In the genomic region with DNA sequence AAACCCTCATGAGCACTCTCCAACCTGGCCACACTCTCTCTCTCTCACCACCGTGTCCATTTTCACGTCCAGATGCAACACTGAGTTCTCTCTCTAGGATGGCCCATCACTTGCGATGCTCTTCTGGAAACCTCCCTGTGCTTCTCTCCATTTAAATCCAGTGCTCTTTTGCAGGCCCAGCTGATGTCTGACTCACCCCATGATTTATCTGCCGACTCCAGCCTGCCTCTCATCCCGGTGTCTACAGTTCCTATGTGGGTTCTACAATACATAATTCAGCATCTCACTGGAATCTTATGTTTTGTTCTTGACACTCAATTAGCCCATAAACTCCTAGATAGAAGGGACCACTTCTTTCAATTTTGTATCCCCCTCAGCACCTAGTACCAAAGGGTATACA, we compare ENCODE assay signal across 1 cellular context.
TF ChIP-seq lines count a peak whose summit lies in the region.

No MANE protein-coding gene starts in this region.

TF ChIP-seq in K562, 482 proteins besides CTCF, POLR2A, EP300 and RAD21 (continues in another document):
- TF ChIP-seq, protein P1, sequence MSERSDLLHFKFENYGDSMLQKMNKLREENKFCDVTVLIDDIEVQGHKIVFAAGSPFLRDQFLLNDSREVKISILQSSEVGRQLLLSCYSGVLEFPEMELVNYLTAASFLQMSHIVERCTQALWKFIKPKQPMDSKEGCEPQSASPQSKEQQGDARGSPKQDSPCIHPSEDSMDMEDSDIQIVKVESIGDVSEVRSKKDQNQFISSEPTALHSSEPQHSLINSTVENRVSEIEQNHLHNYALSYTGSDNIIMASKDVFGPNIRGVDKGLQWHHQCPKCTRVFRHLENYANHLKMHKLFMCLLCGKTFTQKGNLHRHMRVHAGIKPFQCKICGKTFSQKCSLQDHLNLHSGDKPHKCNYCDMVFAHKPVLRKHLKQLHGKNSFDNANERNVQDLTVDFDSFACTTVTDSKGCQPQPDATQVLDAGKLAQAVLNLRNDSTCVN (CRISPR knock-in tag; IDR thresholded peaks at IDR 0.05), result no peak
- TF ChIP-seq ZNF124 (CRISPR knock-in tag; IDR thresholded peaks at IDR 0.05) (no peak), ZNF232 (CRISPR knock-in tag; IDR thresholded peaks at IDR 0.05) (no peak), PCBP1 (IDR thresholded peaks at IDR 0.05; ENCODE audit: low read depth, low read length, poor library complexity, severe bottlenecking) (no peak), FOSL1 (tag; conservative IDR thresholded peaks at IDR 0.05) (peak; percentile 78), MEIS2 (IDR thresholded peaks at IDR 0.05; ENCODE audit: partially characterized antibody) (peak; percentile 86), SREBF1 (IDR thresholded peaks at IDR 0.05; ENCODE audit: borderline replicate concordance, low read depth, low read length) (no peak), CHD2 (IDR thresholded peaks at IDR 0.05; ENCODE audit: low read depth, low read length) (no peak), RBM39 (optimal IDR thresholded peaks at IDR 0.05; ENCODE audit: low read depth, low read length) (no peak), CBFA2T2 (conservative IDR thresholded peaks at IDR 0.05) (peak; percentile 31; the same call in 1 of the 2 replicates), DACH1 (IDR thresholded peaks at IDR 0.05; ENCODE audit: partially characterized antibody) (peak; percentile 75), MEF2A (IDR thresholded peaks at IDR 0.05; ENCODE audit: control insufficient read depth, low read depth, low read length) (no peak), ZNF830 (CRISPR knock-in tag; IDR thresholded peaks at IDR 0.05) (no peak), TEAD4 (IDR thresholded peaks at IDR 0.05; ENCODE audit: low read length) (0 out of 2 replicates have a peak, but pooled peaks have one; percentile 23), TEAD4 (CRISPR knock-in tag; IDR thresholded peaks at IDR 0.05; ENCODE audit: borderline replicate concordance) (no peak), SMARCA4 (IDR thresholded peaks at IDR 0.05) (peak; percentile 55; the same call in 1 of the 2 replicates), ZNF134 (CRISPR knock-in tag; conservative IDR thresholded peaks at IDR 0.05) (no peak), CREM (IDR thresholded peaks at IDR 0.05; ENCODE audit: low read depth) (no peak), ZSCAN29 (IDR thresholded peaks at IDR 0.05) (no peak), ARID1B (IDR thresholded peaks at IDR 0.05) (peak; percentile 62), ZNF717 (CRISPR knock-in tag; IDR thresholded peaks at IDR 0.05) (no peak), CBFA2T3 (IDR thresholded peaks at IDR 0.05) (peak; percentile 63), TCF7 (IDR thresholded peaks at IDR 0.05; ENCODE audit: borderline replicate concordance) (no peak), HDAC2 (IDR thresholded peaks at IDR 0.05) (0 out of 2 replicates have a peak, but pooled peaks have one; percentile 17), SP2 (IDR thresholded peaks at IDR 0.05; ENCODE audit: extremely low read depth, low read depth, low read length, poor library complexity, severe bottlenecking) (no peak), JUND (IDR thresholded peaks at IDR 0.05; ENCODE audit: borderline replicate concordance, low read depth, low read length) (peak; percentile 85), JUND (tag; IDR thresholded peaks at IDR 0.05; ENCODE audit: borderline replicate concordance, low read depth, low read length) (peak; percentile 89; the same call in 2 of the 3 replicates), KDM4B (IDR thresholded peaks at IDR 0.05; ENCODE audit: borderline replicate concordance in 2 of 2, low read depth in 1 of 2) (no peak), SAFB2 (IDR thresholded peaks at IDR 0.05; ENCODE audit: borderline replicate concordance, low read depth, low read length, severe bottlenecking) (no peak), NCOR1 (IDR thresholded peaks at IDR 0.05) (no peak), ZC3H11A (IDR thresholded peaks at IDR 0.05; ENCODE audit: low read depth, low read length) (no peak), TARDBP (IDR thresholded peaks at IDR 0.05) (no peak)
- TF ChIP-seq, protein P2, sequence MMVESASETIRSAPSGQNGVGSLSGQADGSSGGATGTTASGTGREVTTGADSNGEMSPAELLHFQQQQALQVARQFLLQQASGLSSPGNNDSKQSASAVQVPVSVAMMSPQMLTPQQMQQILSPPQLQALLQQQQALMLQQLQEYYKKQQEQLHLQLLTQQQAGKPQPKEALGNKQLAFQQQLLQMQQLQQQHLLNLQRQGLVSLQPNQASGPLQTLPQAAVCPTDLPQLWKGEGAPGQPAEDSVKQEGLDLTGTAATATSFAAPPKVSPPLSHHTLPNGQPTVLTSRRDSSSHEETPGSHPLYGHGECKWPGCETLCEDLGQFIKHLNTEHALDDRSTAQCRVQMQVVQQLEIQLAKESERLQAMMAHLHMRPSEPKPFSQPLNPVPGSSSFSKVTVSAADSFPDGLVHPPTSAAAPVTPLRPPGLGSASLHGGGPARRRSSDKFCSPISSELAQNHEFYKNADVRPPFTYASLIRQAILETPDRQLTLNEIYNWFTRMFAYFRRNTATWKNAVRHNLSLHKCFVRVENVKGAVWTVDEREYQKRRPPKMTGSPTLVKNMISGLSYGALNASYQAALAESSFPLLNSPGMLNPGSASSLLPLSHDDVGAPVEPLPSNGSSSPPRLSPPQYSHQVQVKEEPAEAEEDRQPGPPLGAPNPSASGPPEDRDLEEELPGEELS (CRISPR knock-in tag; IDR thresholded peaks at IDR 0.05; ENCODE audit: borderline replicate concordance), result no peak
- TF ChIP-seq, protein P3, sequence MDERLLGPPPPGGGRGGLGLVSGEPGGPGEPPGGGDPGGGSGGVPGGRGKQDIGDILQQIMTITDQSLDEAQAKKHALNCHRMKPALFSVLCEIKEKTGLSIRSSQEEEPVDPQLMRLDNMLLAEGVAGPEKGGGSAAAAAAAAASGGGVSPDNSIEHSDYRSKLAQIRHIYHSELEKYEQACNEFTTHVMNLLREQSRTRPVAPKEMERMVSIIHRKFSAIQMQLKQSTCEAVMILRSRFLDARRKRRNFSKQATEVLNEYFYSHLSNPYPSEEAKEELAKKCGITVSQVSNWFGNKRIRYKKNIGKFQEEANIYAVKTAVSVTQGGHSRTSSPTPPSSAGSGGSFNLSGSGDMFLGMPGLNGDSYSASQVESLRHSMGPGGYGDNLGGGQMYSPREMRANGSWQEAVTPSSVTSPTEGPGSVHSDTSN (CRISPR knock-in tag; IDR thresholded peaks at IDR 0.05; ENCODE audit: low read depth), result no peak
- TF ChIP-seq, protein P3 (tag; conservative IDR thresholded peaks at IDR 0.05; ENCODE audit: low read depth), result 0 out of 2 replicates have a peak, but pooled peaks have one; percentile 9
- TF ChIP-seq, protein P4, sequence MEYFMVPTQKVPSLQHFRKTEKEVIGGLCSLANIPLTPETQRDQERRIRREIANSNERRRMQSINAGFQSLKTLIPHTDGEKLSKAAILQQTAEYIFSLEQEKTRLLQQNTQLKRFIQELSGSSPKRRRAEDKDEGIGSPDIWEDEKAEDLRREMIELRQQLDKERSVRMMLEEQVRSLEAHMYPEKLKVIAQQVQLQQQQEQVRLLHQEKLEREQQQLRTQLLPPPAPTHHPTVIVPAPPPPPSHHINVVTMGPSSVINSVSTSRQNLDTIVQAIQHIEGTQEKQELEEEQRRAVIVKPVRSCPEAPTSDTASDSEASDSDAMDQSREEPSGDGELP (CRISPR knock-in tag; IDR thresholded peaks at IDR 0.05; ENCODE audit: borderline replicate concordance), result peak; percentile 60
- TF ChIP-seq, protein P5, sequence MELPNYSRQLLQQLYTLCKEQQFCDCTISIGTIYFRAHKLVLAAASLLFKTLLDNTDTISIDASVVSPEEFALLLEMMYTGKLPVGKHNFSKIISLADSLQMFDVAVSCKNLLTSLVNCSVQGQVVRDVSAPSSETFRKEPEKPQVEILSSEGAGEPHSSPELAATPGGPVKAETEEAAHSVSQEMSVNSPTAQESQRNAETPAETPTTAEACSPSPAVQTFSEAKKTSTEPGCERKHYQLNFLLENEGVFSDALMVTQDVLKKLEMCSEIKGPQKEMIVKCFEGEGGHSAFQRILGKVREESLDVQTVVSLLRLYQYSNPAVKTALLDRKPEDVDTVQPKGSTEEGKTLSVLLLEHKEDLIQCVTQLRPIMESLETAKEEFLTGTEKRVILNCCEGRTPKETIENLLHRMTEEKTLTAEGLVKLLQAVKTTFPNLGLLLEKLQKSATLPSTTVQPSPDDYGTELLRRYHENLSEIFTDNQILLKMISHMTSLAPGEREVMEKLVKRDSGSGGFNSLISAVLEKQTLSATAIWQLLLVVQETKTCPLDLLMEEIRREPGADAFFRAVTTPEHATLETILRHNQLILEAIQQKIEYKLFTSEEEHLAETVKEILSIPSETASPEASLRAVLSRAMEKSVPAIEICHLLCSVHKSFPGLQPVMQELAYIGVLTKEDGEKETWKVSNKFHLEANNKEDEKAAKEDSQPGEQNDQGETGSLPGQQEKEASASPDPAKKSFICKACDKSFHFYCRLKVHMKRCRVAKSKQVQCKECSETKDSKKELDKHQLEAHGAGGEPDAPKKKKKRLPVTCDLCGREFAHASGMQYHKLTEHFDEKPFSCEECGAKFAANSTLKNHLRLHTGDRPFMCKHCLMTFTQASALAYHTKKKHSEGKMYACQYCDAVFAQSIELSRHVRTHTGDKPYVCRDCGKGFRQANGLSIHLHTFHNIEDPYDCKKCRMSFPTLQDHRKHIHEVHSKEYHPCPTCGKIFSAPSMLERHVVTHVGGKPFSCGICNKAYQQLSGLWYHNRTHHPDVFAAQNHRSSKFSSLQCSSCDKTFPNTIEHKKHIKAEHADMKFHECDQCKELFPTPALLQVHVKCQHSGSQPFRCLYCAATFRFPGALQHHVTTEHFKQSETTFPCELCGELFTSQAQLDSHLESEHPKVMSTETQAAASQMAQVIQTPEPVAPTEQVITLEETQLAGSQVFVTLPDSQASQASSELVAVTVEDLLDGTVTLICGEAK (IDR thresholded peaks at IDR 0.05), result no peak
- TF ChIP-seq, protein P5 (CRISPR knock-in tag; IDR thresholded peaks at IDR 0.05), result no peak
- TF ChIP-seq, protein P6, sequence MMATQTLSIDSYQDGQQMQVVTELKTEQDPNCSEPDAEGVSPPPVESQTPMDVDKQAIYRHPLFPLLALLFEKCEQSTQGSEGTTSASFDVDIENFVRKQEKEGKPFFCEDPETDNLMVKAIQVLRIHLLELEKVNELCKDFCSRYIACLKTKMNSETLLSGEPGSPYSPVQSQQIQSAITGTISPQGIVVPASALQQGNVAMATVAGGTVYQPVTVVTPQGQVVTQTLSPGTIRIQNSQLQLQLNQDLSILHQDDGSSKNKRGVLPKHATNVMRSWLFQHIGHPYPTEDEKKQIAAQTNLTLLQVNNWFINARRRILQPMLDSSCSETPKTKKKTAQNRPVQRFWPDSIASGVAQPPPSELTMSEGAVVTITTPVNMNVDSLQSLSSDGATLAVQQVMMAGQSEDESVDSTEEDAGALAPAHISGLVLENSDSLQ (IDR thresholded peaks at IDR 0.05), result peak; percentile 71
- TF ChIP-seq, protein P7, sequence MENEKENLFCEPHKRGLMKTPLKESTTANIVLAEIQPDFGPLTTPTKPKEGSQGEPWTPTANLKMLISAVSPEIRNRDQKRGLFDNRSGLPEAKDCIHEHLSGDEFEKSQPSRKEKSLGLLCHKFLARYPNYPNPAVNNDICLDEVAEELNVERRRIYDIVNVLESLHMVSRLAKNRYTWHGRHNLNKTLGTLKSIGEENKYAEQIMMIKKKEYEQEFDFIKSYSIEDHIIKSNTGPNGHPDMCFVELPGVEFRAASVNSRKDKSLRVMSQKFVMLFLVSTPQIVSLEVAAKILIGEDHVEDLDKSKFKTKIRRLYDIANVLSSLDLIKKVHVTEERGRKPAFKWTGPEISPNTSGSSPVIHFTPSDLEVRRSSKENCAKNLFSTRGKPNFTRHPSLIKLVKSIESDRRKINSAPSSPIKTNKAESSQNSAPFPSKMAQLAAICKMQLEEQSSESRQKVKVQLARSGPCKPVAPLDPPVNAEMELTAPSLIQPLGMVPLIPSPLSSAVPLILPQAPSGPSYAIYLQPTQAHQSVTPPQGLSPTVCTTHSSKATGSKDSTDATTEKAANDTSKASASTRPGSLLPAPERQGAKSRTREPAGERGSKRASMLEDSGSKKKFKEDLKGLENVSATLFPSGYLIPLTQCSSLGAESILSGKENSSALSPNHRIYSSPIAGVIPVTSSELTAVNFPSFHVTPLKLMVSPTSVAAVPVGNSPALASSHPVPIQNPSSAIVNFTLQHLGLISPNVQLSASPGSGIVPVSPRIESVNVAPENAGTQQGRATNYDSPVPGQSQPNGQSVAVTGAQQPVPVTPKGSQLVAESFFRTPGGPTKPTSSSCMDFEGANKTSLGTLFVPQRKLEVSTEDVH (IDR thresholded peaks at IDR 0.05; ENCODE audit: low read depth, partially characterized antibody), result no peak
